ENCODE assay signal across 34 cellular contexts in genomic region chr7:36878288-36878687, GRCh38.
"Had no signal": no experiment of that assay in that cellular context is flagged by ENCODE, and none has a peak within 500 bp of the region (broad histone marks: within the 10 kb centered on the region; RNA-seq: fewer than 3 reads in every experiment).

No MANE protein-coding gene starts in this region.

- H3K27me3 ChIP-seq: adrenal gland, cardiac muscle cell had no signal

- DNase-seq: activated B cell treated with CpG ODN at 0.5 μM for 24 hours; activated CD4-positive, alpha-beta memory T cell treated with anti-CD3 and anti-CD28 coated beads for 36 hours; activated CD4-positive, alpha-beta T cell treated with anti-CD3 and anti-CD28 coated beads for 4 hours; activated CD4-positive, alpha-beta T cell treated with anti-CD3 and anti-CD28 coated beads, Interleukin-2, amount 10 ng/mL, durations not matched to agents 24 days and 14 days; activated CD4-positive, alpha-beta T cell treated with anti-CD3 and anti-CD28 coated beads, Interleukin-2, amount 50 U/mL, for 1 hour; activated CD4-positive, alpha-beta T cell treated with anti-CD3 and anti-CD28 coated beads, Interleukin-2, amount 50 U/mL, for 4 hours; activated CD4-positive, CD25-positive, alpha-beta regulatory T cell treated with anti-CD3 and anti-CD28 coated beads, Interleukin-2, amount 50 U/mL, for 72 hours; activated CD8-positive, alpha-beta memory T cell treated with anti-CD3 and anti-CD28 coated beads, Interleukin-2, amount 50 U/mL, for 4 hours; activated CD8-positive, alpha-beta T cell treated with anti-CD3 and anti-CD28 coated beads for 36 hours; activated effector memory CD4-positive, alpha-beta T cell treated with anti-CD3 and anti-CD28 coated beads, Interleukin-2, amount 50 U/mL, for 16 hours; activated gamma-delta T cell treated with Interleukin-2 at 50 U/mL for 16 hours; activated naive CD4-positive, alpha-beta T cell; activated naive CD4-positive, alpha-beta T cell treated with anti-CD3 and anti-CD28 coated beads for 36 hours; activated naive CD4-positive, alpha-beta T cell treated with anti-CD3 and anti-CD28 coated beads, Interleukin-2, amount 50 U/mL, for 16 hours; activated naive CD8-positive, alpha-beta T cell treated with anti-CD3 and anti-CD28 coated beads for 36 hours; activated T-cell treated with anti-CD3 and anti-CD28 coated beads, Interleukin-2, amount 50 U/mL, for 48 hours; adrenal gland; amniotic stem cell; aorta; caudate nucleus; cerebellar nuclear complex; T-cell; T-helper 17 cell; T-helper 9 cell had no signal

- H3K27me3 Mint-ChIP-seq: activated B cell treated with CpG ODN at 0.5 μM for 24 hours; activated CD4-positive, alpha-beta memory T cell treated with anti-CD3 and anti-CD28 coated beads for 36 hours; activated CD4-positive, alpha-beta T cell treated with anti-CD3 and anti-CD28 coated beads, Interleukin-2, amount 10 ng/mL, durations not matched to agents 24 days and 14 days; activated CD8-positive, alpha-beta T cell treated with anti-CD3 and anti-CD28 coated beads for 36 hours; activated naive CD8-positive, alpha-beta T cell treated with anti-CD3 and anti-CD28 coated beads for 36 hours; activated T-helper 17 cell treated with anti-CD3 and anti-CD28 coated beads, Interleukin-2, amount 50 U/mL, for 72 hours; brain; central memory CD8-positive, alpha-beta T cell; T-cell; T-helper 17 cell had no signal

- FAIRE-seq: astrocyte, bronchial epithelial cell, TTC549 had no signal

- H3K9me3 Mint-ChIP-seq: activated B cell treated with CpG ODN at 0.5 μM for 24 hours; activated CD4-positive, alpha-beta memory T cell treated with anti-CD3 and anti-CD28 coated beads for 36 hours; activated CD4-positive, alpha-beta T cell treated with anti-CD3 and anti-CD28 coated beads, Interleukin-2, amount 10 ng/mL, durations not matched to agents 24 days and 14 days; activated CD8-positive, alpha-beta T cell treated with anti-CD3 and anti-CD28 coated beads for 36 hours; activated naive CD4-positive, alpha-beta T cell treated with anti-CD3 and anti-CD28 coated beads for 36 hours; activated naive CD4-positive, alpha-beta T cell treated with anti-CD3 and anti-CD28 coated beads, Interleukin-2, amount 50 U/mL, for 72 hours; activated naive CD8-positive, alpha-beta T cell treated with anti-CD3 and anti-CD28 coated beads for 36 hours; activated T-helper 1 cell treated with anti-CD3 and anti-CD28 coated beads, Interleukin-12 subunit alpha, Interleukin-12 subunit beta, Interleukin-2, Interleukin-4 antibody, amounts not matched to agents 30 ng/mL and 10 ng/mL and 1 ng/mL, durations not matched to agents 14 hours and 24 hours and 36 hours; activated T-helper 17 cell treated with anti-CD3 and anti-CD28 coated beads, Interleukin-2, amount 50 U/mL, for 72 hours; brain; central memory CD8-positive, alpha-beta T cell; T-cell had no signal

- H3K4me1 ChIP-seq: adrenal gland had no signal

- H3K4me3 Mint-ChIP-seq: activated B cell treated with CpG ODN at 0.5 μM for 24 hours; activated CD4-positive, alpha-beta memory T cell treated with anti-CD3 and anti-CD28 coated beads for 36 hours; activated CD4-positive, alpha-beta T cell treated with anti-CD3 and anti-CD28 coated beads, Interleukin-2, amount 10 ng/mL, durations not matched to agents 24 days and 14 days; activated CD8-positive, alpha-beta T cell treated with anti-CD3 and anti-CD28 coated beads for 36 hours; activated naive CD4-positive, alpha-beta T cell treated with anti-CD3 and anti-CD28 coated beads for 36 hours; activated naive CD8-positive, alpha-beta T cell treated with anti-CD3 and anti-CD28 coated beads for 36 hours; activated T-helper 1 cell treated with anti-CD3 and anti-CD28 coated beads, Interleukin-12 subunit alpha, Interleukin-12 subunit beta, Interleukin-2, Interleukin-4 antibody, amounts not matched to agents 30 ng/mL and 10 ng/mL and 1 ng/mL, durations not matched to agents 14 hours and 24 hours and 36 hours; activated T-helper 17 cell treated with anti-CD3 and anti-CD28 coated beads, Interleukin-2, amount 50 U/mL, for 72 hours; brain; central memory CD8-positive, alpha-beta T cell; T-cell; T-helper 17 cell had no signal

- H3K4me3 ChIP-seq: adrenal gland, cardiac muscle cell had no signal

- H3K27ac ChIP-seq: adrenal gland, cardiac muscle cell, VCaP had no signal

- H3K27ac Mint-ChIP-seq: activated B cell treated with CpG ODN at 0.5 μM for 24 hours; activated CD4-positive, alpha-beta memory T cell treated with anti-CD3 and anti-CD28 coated beads for 36 hours; activated CD4-positive, alpha-beta T cell treated with anti-CD3 and anti-CD28 coated beads, Interleukin-2, amount 10 ng/mL, durations not matched to agents 24 days and 14 days; activated CD8-positive, alpha-beta T cell treated with anti-CD3 and anti-CD28 coated beads for 36 hours; activated naive CD4-positive, alpha-beta T cell treated with anti-CD3 and anti-CD28 coated beads for 36 hours; activated naive CD8-positive, alpha-beta T cell treated with anti-CD3 and anti-CD28 coated beads for 36 hours; activated T-helper 1 cell treated with anti-CD3 and anti-CD28 coated beads, Interleukin-12 subunit alpha, Interleukin-12 subunit beta, Interleukin-2, Interleukin-4 antibody, amounts not matched to agents 30 ng/mL and 10 ng/mL and 1 ng/mL, durations not matched to agents 14 hours and 24 hours and 36 hours; activated T-helper 17 cell treated with anti-CD3 and anti-CD28 coated beads, Interleukin-2, amount 50 U/mL, for 72 hours; brain; T-cell; T-helper 17 cell had no signal

- H3K9me3 ChIP-seq: adrenal gland had no signal

- ATAC-seq: activated CD8-positive, alpha-beta T cell treated with anti-CD3 and anti-CD28 coated beads for 36 hours; activated T-helper 17 cell treated with anti-CD3 and anti-CD28 coated beads, Interleukin-2, amount 50 U/mL, for 72 hours; T-cell; T-helper 17 cell had no signal

- H3K36me3 ChIP-seq: adrenal gland, cardiac muscle cell had no signal
